Comparison of ENCODE assay signal across 21 cellular contexts in the genomic region with DNA sequence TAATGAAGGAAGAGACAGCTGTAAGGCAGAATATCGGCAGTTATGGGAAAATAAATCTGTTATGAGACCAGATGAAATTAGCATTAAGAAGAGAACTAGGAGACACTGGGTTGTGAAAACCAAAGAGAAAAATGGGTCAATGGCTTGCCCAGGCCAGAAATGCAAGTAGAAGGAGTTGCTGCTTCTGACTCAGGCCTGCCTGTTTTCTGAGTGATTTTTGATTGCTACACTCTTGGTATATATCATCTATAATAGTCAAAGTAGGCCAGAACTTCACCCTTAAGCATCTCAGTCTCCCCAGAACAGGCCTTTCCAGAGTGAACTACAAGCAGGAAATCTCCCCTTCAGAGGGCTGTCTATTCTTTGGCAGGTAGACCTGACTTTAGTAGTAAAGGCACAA.
DNase-seq lines count a peak whose midpoint lies in the region; ATAC-seq, FAIRE-seq and TF ChIP-seq lines count a peak whose summit lies in the region.
"Had no signal": no experiment of that assay in that cellular context is flagged by ENCODE, and none has a peak within 500 bp of the region (broad histone marks: within the 10 kb centered on the region; RNA-seq: fewer than 3 reads in every experiment).

No MANE protein-coding gene starts in this region.

- H3K36me3 ChIP-seq in PC-3 (ENCODE audit: low read depth, low read length) = peaks cover 1% of the 10 kb centered on the region; the same call in 1 of the 2 replicates
- H3K36me3 ChIP-seq in bronchial epithelial cell (ENCODE audit: control insufficient read depth, insufficient read depth, low read length) = no peaks in the 10 kb centered on the region
- no peaks in the 10 kb centered on the region for H3K36me3 ChIP-seq in HepG2 (replicated peaks in 1 of 2; ENCODE audit: control insufficient read depth in 1 of 2, insufficient read depth in 2 of 2, low read length in 2 of 2)

- H3K79me2 ChIP-seq in PC-3 (ENCODE audit: low read length) (peaks cover 10% of the 10 kb centered on the region; the same call in 1 of the 2 replicates), HepG2 (ENCODE audit: insufficient read depth, low read length) (no peaks in the 10 kb centered on the region)

- peak; percentile 34 for DNase-seq in PC-3
- DNase-seq in bronchial epithelial cell (ENCODE audit: low read depth) = peak; percentile 63
- no peak for DNase-seq in HepG2 (ENCODE audit: low spot score)
- no peak for DNase-seq in omental fat pad (ENCODE audit: low spot score)
- no peak for DNase-seq in kidney glomerular epithelial cell (lab: John Stamatoyannopoulos, UW)
- DNase-seq in T-helper 17 cell = no peak
- DNase-seq in CD4-positive, alpha-beta T cell = no peak
- DNase-seq: CD8-positive, alpha-beta memory T cell; DND-41; NCI-H1048; NCI-H146; NCI-H2081; NCI-H510A treated with DMSO at 0.1 percent for 48 hours; NCI-H82 had no signal

- H3K9me3 Mint-ChIP-seq in CD4-positive, alpha-beta T cell = no peaks in the 10 kb centered on the region
- H3K9me3 Mint-ChIP-seq: CD8-positive, alpha-beta memory T cell; GM23338 had no signal

- H3K9me3 ChIP-seq in PC-3 (ENCODE audit: low read length) (no peaks in the 10 kb centered on the region), HepG2 (ENCODE audit: low read length) (no peaks in the 10 kb centered on the region), T-helper 17 cell (ENCODE audit: control insufficient read depth, low read length, poor library complexity, severe bottlenecking) (no peaks in the 10 kb centered on the region)
- H3K9me3 ChIP-seq in CD4-positive, alpha-beta T cell (ENCODE audit: control insufficient read depth, low read length) = no peaks in the 10 kb centered on the region
- H3K9me3 ChIP-seq: BLaER1 had no signal

- H3K4me1 Mint-ChIP-seq in T-helper 17 cell = peaks cover 2% of the 10 kb centered on the region
- no peaks in the 10 kb centered on the region for H3K4me1 Mint-ChIP-seq in CD4-positive, alpha-beta T cell (ENCODE audit: low read depth)
- H3K4me1 Mint-ChIP-seq: CD8-positive, alpha-beta memory T cell had no signal

- CTCF ChIA-PET in PC-3 (lab: Charles Lee) (no interaction called here), HepG2 (lab: Yijun Ruan, JAX; ENCODE audit: low intra/inter-chr PET ratio, low total read pairs) (no interaction called here)
- CTCF ChIA-PET in CD4-positive, alpha-beta T cell (lab: Charles Lee) = interaction anchor here (1.0 kb wide), 1 partner anchor 14 kb away, joined by 3 read pairs; no protein-coding TSS in a partner anchor

- TF ChIP-seq RAD21 in HepG2 (CRISPR knock-in tag; IDR thresholded peaks at IDR 0.05) = no peak

- H3K4me1 ChIP-seq in PC-3 (ENCODE audit: insufficient read depth, low read length) = peaks cover 41% of the 10 kb centered on the region
- no peaks in the 10 kb centered on the region for H3K4me1 ChIP-seq in HepG2 (ENCODE audit: insufficient read depth, low read length)
- H3K4me1 ChIP-seq: BLaER1 had no signal

- no peak for TF ChIP-seq POLR2A in HepG2 (IDR thresholded peaks at IDR 0.05; ENCODE audit: insufficient read depth in 1 of 2, low read depth in 2 of 2, low read length in 2 of 2)

- H3K27me3 ChIP-seq in PC-3 (ENCODE audit: low read length) = no peaks in the 10 kb centered on the region
- H3K27me3 ChIP-seq in bronchial epithelial cell (ENCODE audit: control insufficient read depth, insufficient read depth, low read length) = no peaks in the 10 kb centered on the region
- no peaks in the 10 kb centered on the region for H3K27me3 ChIP-seq in HepG2 (ENCODE audit: control insufficient read depth in 1 of 2, insufficient read depth in 2 of 2, low read length in 2 of 2)
- H3K27me3 ChIP-seq in CD4-positive, alpha-beta T cell (ENCODE audit: control insufficient read depth, insufficient read depth, low read length) = no peaks in the 10 kb centered on the region
- H3K27me3 ChIP-seq: BLaER1 had no signal

- FAIRE-seq in bronchial epithelial cell (lab: Jason Lieb, UNC) = no peak
- no peak for FAIRE-seq in HepG2 (lab: Jason Lieb, UNC)
- FAIRE-seq: G401.6 had no signal

- H3K36me3 Mint-ChIP-seq in T-helper 17 cell (ENCODE audit: low read depth) = no peaks in the 10 kb centered on the region
- no peaks in the 10 kb centered on the region for H3K36me3 Mint-ChIP-seq in CD4-positive, alpha-beta T cell (ENCODE audit: low read depth)
- H3K36me3 Mint-ChIP-seq: CD8-positive, alpha-beta memory T cell had no signal

- no peaks in the 10 kb centered on the region for H3K27me3 Mint-ChIP-seq in T-helper 17 cell
- H3K27me3 Mint-ChIP-seq in CD4-positive, alpha-beta T cell = no peaks in the 10 kb centered on the region
- H3K27me3 Mint-ChIP-seq: CD8-positive, alpha-beta memory T cell had no signal

- no peaks in the 10 kb centered on the region for H3K9me2 ChIP-seq in PC-3 (replicated peaks; ENCODE audit: low read length)

- no peaks in the 10 kb centered on the region for H4K20me1 ChIP-seq in PC-3 (ENCODE audit: low read length)
- H4K20me1 ChIP-seq in HepG2 (ENCODE audit: insufficient read depth, low read length) = no peaks in the 10 kb centered on the region

- POLR2A ChIA-PET in PC-3 (lab: Charles Lee; ENCODE audit: unreplicated experiment) = interaction anchor here (0.7 kb wide), 1 partner anchor 58 kb away, joined by 4 read pairs; no protein-coding TSS in a partner anchor
- POLR2A ChIA-PET in HepG2 (lab: Yijun Ruan, JAX) = no interaction called here
- POLR2A ChIA-PET in CD4-positive, alpha-beta T cell (lab: Charles Lee) = no interaction called here

- 100% methylated on average over 1 of the region's 1 CpG for WGBS in HepG2 (ENCODE audit: low lambda C conversion rate)

- H3F3A ChIP-seq in PC-3 (ENCODE audit: low read length, unreplicated experiment) = no peaks in the 10 kb centered on the region

- H3K4me2 ChIP-seq in PC-3 (ENCODE audit: low read length) (peak overlapping the region; percentile 45; the same call in 1 of the 2 replicates), HepG2 (ENCODE audit: low read depth, low read length) (no peak overlapping the region)
- H3K4me2 ChIP-seq: BLaER1, GM23338, KMS-11 had no signal

- H3K27ac ChIP-seq in PC-3 (ENCODE audit: low read length) (peak overlapping the region; percentile 65), HepG2 (ENCODE audit: extremely low read length, insufficient read depth, low read length) (no peak overlapping the region)
- H3K27ac ChIP-seq in CD4-positive, alpha-beta T cell (ENCODE audit: low read depth, low read length) = no peak overlapping the region
- H3K27ac ChIP-seq: BLaER1, KMS-11 had no signal

- intact Hi-C loops in PC-3 (cut with micrococcal nuclease) = loop anchor here (5.0 kb wide), 1 partner anchor 94 kb away; no protein-coding TSS in a partner anchor
- intact Hi-C loops in HepG2 (cut with micrococcal nuclease; ENCODE audit: unreplicated experiment) = no loop called here
- intact Hi-C loops in CD4-positive, alpha-beta T cell (cut with DNase I, micrococcal nuclease) = no loop called here

- TF ChIP-seq EP300 in HepG2 (IDR thresholded peaks at IDR 0.05; ENCODE audit: low read depth in 2 of 2, low read length in 2 of 2) (no peak), HepG2 (CRISPR knock-in tag; IDR thresholded peaks at IDR 0.05; ENCODE audit: borderline replicate concordance) (no peak)

- H2AFZ ChIP-seq in PC-3 (ENCODE audit: low read length) = no peak overlapping the region
- no peak overlapping the region for H2AFZ ChIP-seq in HepG2 (ENCODE audit: low read length)
- H2AFZ ChIP-seq: GM23338 had no signal

- H3K4me3 Mint-ChIP-seq in T-helper 17 cell = no peak overlapping the region
- no peak overlapping the region for H3K4me3 Mint-ChIP-seq in CD4-positive, alpha-beta T cell
- H3K4me3 Mint-ChIP-seq: CD8-positive, alpha-beta memory T cell; GM23338 had no signal

- in situ Hi-C loops in HepG2 (cut with HindIII; ENCODE audit: extremely low pct_ligation_motif_present, low pct_unique_long_range_greater_than_20kb) = no loop called here

- BruUV-seq in PC-3 (replicated peaks; lab: Mats Ljungman, UMichigan) (no TSS peak), HepG2 (replicated peaks; lab: Mats Ljungman, UMichigan) (no TSS peak)

- TF ChIP-seq CTCF in PC-3 (conservative IDR thresholded peaks at IDR 0.05; ENCODE audit: low read depth, low read length) = no peak
- no peak for TF ChIP-seq CTCF in bronchial epithelial cell (IDR thresholded peaks at IDR 0.05; ENCODE audit: insufficient read depth, low read length, severe bottlenecking)
- TF ChIP-seq CTCF in HepG2 (CRISPR knock-in tag; IDR thresholded peaks at IDR 0.05) = no peak
- no peak for TF ChIP-seq CTCF in omental fat pad (IDR thresholded peaks at IDR 0.05)
- no peak for TF ChIP-seq CTCF in CD4-positive, alpha-beta T cell (IDR thresholded peaks at IDR 0.05)

- no peak overlapping the region for H3K4me3 ChIP-seq in PC-3 (ENCODE audit: low read length)
- H3K4me3 ChIP-seq in bronchial epithelial cell (ENCODE audit: low read depth, low read length) = no peak overlapping the region
- no peak overlapping the region for H3K4me3 ChIP-seq in HepG2 (replicated peaks in 1 of 3; ENCODE audit: insufficient read depth in 1 of 3, low read depth in 2 of 3, low read length in 3 of 3)
- H3K4me3 ChIP-seq: BLaER1, GM23338 had no signal

- no peak for ATAC-seq in PC-3
- ATAC-seq in HepG2 = no peak
- no peak for ATAC-seq in omental fat pad (ENCODE audit: low FRiP score)
- no peak for ATAC-seq in T-helper 17 cell
- ATAC-seq in CD4-positive, alpha-beta T cell (ENCODE audit: poor library complexity) = no peak
- ATAC-seq: GM23338, HCT116, Panc1, Right ventricle myocardium inferior had no signal

- H3K27ac Mint-ChIP-seq in T-helper 17 cell = no peak overlapping the region
- H3K27ac Mint-ChIP-seq in CD4-positive, alpha-beta T cell = no peak overlapping the region
- H3K27ac Mint-ChIP-seq: GM23338 had no signal

- no peak overlapping the region for H3K9ac ChIP-seq in PC-3 (ENCODE audit: low read length)
- H3K9ac ChIP-seq in HepG2 (ENCODE audit: insufficient read depth, low read depth, low read length) = no peak overlapping the region
- H3K9ac ChIP-seq: BLaER1, KMS-11 had no signal

TF ChIP-seq in HepG2, 621 proteins besides CTCF, POLR2A, EP300 and RAD21 (continues in another document):
- TF ChIP-seq AGO2 (optimal IDR thresholded peaks at IDR 0.05; ENCODE audit: low read depth, low read length) = peak; percentile 46
- TF ChIP-seq SMAD3 (CRISPR knock-in tag; IDR thresholded peaks at IDR 0.05) = no peak
- TF ChIP-seq, protein P1, sequence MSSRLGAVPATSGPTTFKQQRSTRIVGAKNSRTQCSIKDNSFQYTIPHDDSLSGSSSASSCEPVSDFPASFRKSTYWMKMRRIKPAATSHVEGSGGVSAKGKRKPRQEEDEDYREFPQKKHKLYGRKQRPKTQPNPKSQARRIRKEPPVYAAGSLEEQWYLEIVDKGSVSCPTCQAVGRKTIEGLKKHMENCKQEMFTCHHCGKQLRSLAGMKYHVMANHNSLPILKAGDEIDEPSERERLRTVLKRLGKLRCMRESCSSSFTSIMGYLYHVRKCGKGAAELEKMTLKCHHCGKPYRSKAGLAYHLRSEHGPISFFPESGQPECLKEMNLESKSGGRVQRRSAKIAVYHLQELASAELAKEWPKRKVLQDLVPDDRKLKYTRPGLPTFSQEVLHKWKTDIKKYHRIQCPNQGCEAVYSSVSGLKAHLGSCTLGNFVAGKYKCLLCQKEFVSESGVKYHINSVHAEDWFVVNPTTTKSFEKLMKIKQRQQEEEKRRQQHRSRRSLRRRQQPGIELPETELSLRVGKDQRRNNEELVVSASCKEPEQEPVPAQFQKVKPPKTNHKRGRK (CRISPR knock-in tag; IDR thresholded peaks at IDR 0.05) = no peak

Comparison
In these comparisons a context has a peak if more than half of its experiments do, and no peak if none do; other contexts are left out.
1. DNase-seq: peak in PC-3 (single experiment) and bronchial epithelial cell (single experiment); none in HepG2 (single experiment), omental fat pad (single experiment), kidney glomerular epithelial cell (single experiment), T-helper 17 cell (0 of 3) and CD4-positive, alpha-beta T cell (0 of 10).